In genomic region chr7:47488969-47489342, GRCh38 we compare ENCODE assay signal across 18 cellular contexts.
DNase-seq lines count a peak whose midpoint lies in the region; ATAC-seq and TF ChIP-seq lines count a peak whose summit lies in the region.
"Had no signal": no experiment of that assay in that cellular context is flagged by ENCODE, and none has a peak within 500 bp of the region (broad histone marks: within the 10 kb centered on the region; RNA-seq: fewer than 3 reads in every experiment).

No MANE protein-coding gene starts in this region.

- H3K4me3 ChIP-seq in HUES64 (ENCODE audit: low read length): no peak overlapping the region
- no peak overlapping the region for H3K4me3 ChIP-seq in retinal pigment epithelial cell (ENCODE audit: low read length)
- no peak overlapping the region for H3K4me3 ChIP-seq in upper lobe of right lung
- H3K4me3 ChIP-seq: breast epithelium, MG63, tibial artery had no signal

- H3K4me1 Mint-ChIP-seq in chondrocyte (ENCODE audit: low read depth): peaks cover 93% of the 10 kb centered on the region
- H3K4me1 Mint-ChIP-seq: activated naive CD4-positive, alpha-beta T cell treated with anti-CD3 and anti-CD28 coated beads, Interleukin-2, amount 10 ng/mL, durations not matched to agents 7 days and 5 days had no signal

- peaks cover 20% of the 10 kb centered on the region for H3K36me3 Mint-ChIP-seq in chondrocyte (ENCODE audit: low read depth)
- H3K36me3 Mint-ChIP-seq: activated naive CD4-positive, alpha-beta T cell treated with anti-CD3 and anti-CD28 coated beads, Interleukin-2, amount 10 ng/mL, durations not matched to agents 7 days and 5 days had no signal

- no peaks in the 10 kb centered on the region for H3K9me3 ChIP-seq in HUES64 (ENCODE audit: insufficient read depth, low read depth, low read length)
- no peaks in the 10 kb centered on the region for H3K9me3 ChIP-seq in upper lobe of right lung
- H3K9me3 ChIP-seq: breast epithelium, MG63, tibial artery had no signal

- no peaks in the 10 kb centered on the region for H3K27me3 Mint-ChIP-seq in chondrocyte (ENCODE audit: low read depth)
- H3K27me3 Mint-ChIP-seq: activated naive CD4-positive, alpha-beta T cell treated with anti-CD3 and anti-CD28 coated beads, Interleukin-2, amount 10 ng/mL, durations not matched to agents 7 days and 5 days had no signal

- TF ChIP-seq CTCF in chondrocyte (IDR thresholded peaks at IDR 0.05): no peak
- TF ChIP-seq CTCF in retinal pigment epithelial cell (conservative IDR thresholded peaks at IDR 0.05; ENCODE audit: low read depth, low read length): no peak
- no peak for TF ChIP-seq CTCF in upper lobe of right lung (IDR thresholded peaks at IDR 0.05)

- H3K4me1 ChIP-seq in HUES64 (ENCODE audit: insufficient read depth, low read length): peaks cover 42% of the 10 kb centered on the region
- peaks cover 15% of the 10 kb centered on the region for H3K4me1 ChIP-seq in upper lobe of right lung
- H3K4me1 ChIP-seq: breast epithelium had no signal

- H3K36me3 ChIP-seq in HUES64 (ENCODE audit: insufficient read depth, low read length) (no peaks in the 10 kb centered on the region; the same call in 1 of the 2 replicates), upper lobe of right lung (no peaks in the 10 kb centered on the region)
- H3K36me3 ChIP-seq: breast epithelium, MG63, tibial artery had no signal

- DNase-seq in chondrocyte (ENCODE audit: low spot score): no peak
- DNase-seq in left kidney (ENCODE audit: low read depth, low spot score): peak; percentile 43
- DNase-seq in retinal pigment epithelial cell (ENCODE audit: low read depth): peak; percentile 99
- no peak for DNase-seq in upper lobe of right lung
- DNase-seq in HPDE6-E6E7 (ENCODE audit: extremely low spot score): no peak
- DNase-seq: activated naive CD4-positive, alpha-beta T cell treated with anti-CD3 and anti-CD28 coated beads, Interleukin-2, amount 10 ng/mL, durations not matched to agents 7 days and 5 days; Calu3; foreskin fibroblast; MG63; NCI-H187 treated with DMSO at 0.1 percent for 48 hours; NCI-H524; RPMI8226; stimulated activated CD4-positive, alpha-beta T cell treated with anti-CD3 and anti-CD28 coated beads, Interleukin-4, amount 100 ng/mL, for 1 hour; tibial artery had no signal

- H3K4me3 Mint-ChIP-seq in chondrocyte (ENCODE audit: unreplicated experiment): peak overlapping the region; percentile 48
- H3K4me3 Mint-ChIP-seq: activated naive CD4-positive, alpha-beta T cell treated with anti-CD3 and anti-CD28 coated beads, Interleukin-2, amount 10 ng/mL, durations not matched to agents 7 days and 5 days had no signal

- intact Hi-C loops in upper lobe of right lung (cut with DNase I): no loop called here

- H3K27ac ChIP-seq in HUES64 (ENCODE audit: low read depth, low read length) (peak overlapping the region; percentile 46), upper lobe of right lung (no peak overlapping the region)
- H3K27ac ChIP-seq: breast epithelium had no signal

- no peaks in the 10 kb centered on the region for H3K9me3 Mint-ChIP-seq in chondrocyte (ENCODE audit: low read depth)
- H3K9me3 Mint-ChIP-seq: activated naive CD4-positive, alpha-beta T cell treated with anti-CD3 and anti-CD28 coated beads, Interleukin-2, amount 10 ng/mL, durations not matched to agents 7 days and 5 days had no signal

- no peak overlapping the region for H3K9ac ChIP-seq in HUES64 (ENCODE audit: low read depth, low read length)

- peak overlapping the region; percentile 93 for H3K27ac Mint-ChIP-seq in chondrocyte (ENCODE audit: unreplicated experiment)
- H3K27ac Mint-ChIP-seq: activated naive CD4-positive, alpha-beta T cell treated with anti-CD3 and anti-CD28 coated beads, Interleukin-2, amount 10 ng/mL, durations not matched to agents 7 days and 5 days had no signal

- 43% methylated on average over 7 of the region's 8 CpGs for WGBS in HUES64

- ATAC-seq in upper lobe of right lung (no peak), GM19328 (IDR thresholded peaks at IDR 0.05; ENCODE audit: unreplicated experiment) (no peak), GM19395 (IDR thresholded peaks at IDR 0.05; ENCODE audit: unreplicated experiment) (no peak)

- H3K27me3 ChIP-seq in HUES64 (ENCODE audit: insufficient read depth, low read length) (0 out of 2 replicates have a peak, but pooled peaks cover 7% of the 10 kb centered on the region), upper lobe of right lung (no peaks in the 10 kb centered on the region)
- H3K27me3 ChIP-seq: breast epithelium, MG63, tibial artery had no signal

Comparison
In these comparisons a context has a peak if more than half of its experiments do, and no peak if none do; other contexts are left out.
1. DNase-seq: peak in left kidney (single experiment) and retinal pigment epithelial cell (single experiment); none in chondrocyte (single experiment), upper lobe of right lung (single experiment) and HPDE6-E6E7 (single experiment).